In the genomic region with DNA sequence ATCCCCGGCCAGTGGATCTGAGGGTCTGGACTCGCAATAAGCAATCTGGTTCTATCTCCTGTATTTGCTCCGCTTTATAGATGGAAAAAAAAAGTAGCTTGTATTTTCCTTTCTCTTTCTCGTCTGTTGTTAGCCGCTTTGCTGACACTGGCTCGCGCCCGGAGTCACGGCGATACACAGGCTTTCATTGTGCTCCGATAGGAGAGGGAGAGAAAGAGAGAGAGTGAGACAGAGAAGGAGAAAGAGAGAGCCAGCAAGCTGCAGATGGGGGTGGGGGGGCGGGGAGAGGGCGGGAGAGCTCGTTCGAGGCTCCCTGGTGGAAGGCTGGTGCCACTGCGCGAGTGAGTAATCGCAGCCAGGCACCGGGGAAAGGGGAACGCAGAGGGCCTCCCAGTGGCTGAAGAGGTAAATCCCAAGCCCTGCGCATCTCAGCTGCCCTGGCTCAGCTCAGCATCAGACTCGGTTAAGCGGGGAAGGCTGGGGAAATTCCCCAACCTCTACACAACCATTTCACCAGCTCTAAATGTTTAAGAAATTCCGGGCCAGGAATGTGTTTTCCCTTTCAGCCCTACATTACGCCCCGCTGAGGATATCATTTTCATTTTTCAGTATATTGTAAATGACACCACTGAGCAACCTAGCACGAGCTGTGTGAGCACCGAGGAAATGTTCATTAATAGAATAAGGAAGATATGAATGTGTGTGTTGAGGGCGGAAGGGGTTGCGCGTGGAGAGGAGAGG, we compare ENCODE assay signal across 8 cellular contexts.
DNase-seq lines count a peak whose midpoint lies in the region; ATAC-seq and TF ChIP-seq lines count a peak whose summit lies in the region.

A gene (minus strand): TSS at position 225 of the 741 bp plus-strand sequence. CDS start 1,300 bp downstream, outside the sequence.

- DNase-seq in AML-193 (lab: John Stamatoyannopoulos, UW) (peak; percentile 84 to 85), NCI-H510A treated with DMSO at 0.1 percent for 48 hours (lab: John Stamatoyannopoulos, UW) (peak; percentile 54)
- peak; percentile 91 to 94 for DNase-seq in activated CD4-positive, alpha-beta T cell treated with anti-CD3 and anti-CD28 coated beads for 4 hours
- peak; percentile 64 to 88 (median 79) for DNase-seq in stimulated activated CD4-positive, alpha-beta T cell treated with anti-CD3 and anti-CD28 coated beads, Interleukin-1b, Interleukin-23, amount 100 ng/mL, for 24 hours (ENCODE audit: low read depth in 4 of 4, low spot score in 1 of 4)

- no peaks in the 10 kb centered on the region for H3K27me3 ChIP-seq in layer of hippocampus (ENCODE audit: control insufficient read depth, insufficient read depth, low read length)

- peak; percentile 81 for ATAC-seq in HG03432 (IDR thresholded peaks at IDR 0.05; ENCODE audit: unreplicated experiment)

- H3K27ac ChIP-seq in cingulate gyrus (ENCODE audit: low read depth, low read length) (peak within 1 kb of the TSS; percentile 90), layer of hippocampus (ENCODE audit: low read depth, low read length) (peak within 1 kb of the TSS; percentile 77)

- peak; percentile 27 for TF ChIP-seq POLR2A in GM19099 (IDR thresholded peaks at IDR 0.05; ENCODE audit: extremely low read depth, insufficient read length, low read depth)

Comparison
In these comparisons a context has a peak if more than half of its experiments do, and no peak if none do; other contexts are left out.
1. Peak in every context shown above with its lines: DNase-seq, ATAC-seq and H3K27ac ChIP-seq.